ENCODE assay signal across 21 cellular contexts in the genomic region with DNA sequence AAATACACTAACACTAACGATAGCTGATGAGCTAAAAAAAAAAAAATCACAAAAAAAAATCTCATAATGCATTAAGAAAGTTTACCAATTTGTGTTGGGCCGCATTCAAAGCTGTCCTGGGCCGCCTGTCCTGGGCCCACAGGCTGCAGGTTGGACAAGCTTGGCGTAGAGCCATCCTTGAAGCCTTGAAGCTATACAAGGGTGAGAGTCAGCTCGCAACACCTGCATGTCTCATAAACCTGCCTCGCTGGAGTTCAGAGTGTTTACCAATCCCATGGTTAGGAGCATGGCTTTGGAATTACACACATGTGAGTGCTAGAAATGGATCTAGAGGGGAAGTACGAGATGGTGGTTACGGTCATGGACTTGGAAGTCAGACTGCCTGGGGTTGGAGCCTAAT.
"Had no signal": no experiment of that assay in that cellular context is flagged by ENCODE, and none has a peak within 500 bp of the region (broad histone marks: within the 10 kb centered on the region; RNA-seq: fewer than 3 reads in every experiment).

No MANE protein-coding gene starts in this region.

- H3K27ac Mint-ChIP-seq: activated CD4-positive, alpha-beta T cell treated with anti-CD3 and anti-CD28 coated beads, Interleukin-2, amount 10 ng/mL, durations not matched to agents 7 days and 5 days; activated naive CD8-positive, alpha-beta T cell; activated T-cell treated with anti-CD3 and anti-CD28 coated beads, Interleukin-2, amount 50 U/mL, for 72 hours; memory B cell; natural killer cell had no signal

- H3K27me3 Mint-ChIP-seq: activated CD4-positive, alpha-beta T cell treated with anti-CD3 and anti-CD28 coated beads, Interleukin-2, amount 10 ng/mL, durations not matched to agents 7 days and 5 days; memory B cell had no signal

- DNase-seq: activated CD4-positive, alpha-beta T cell treated with anti-CD3 and anti-CD28 coated beads, Interleukin-2, amount 10 ng/mL, durations not matched to agents 7 days and 5 days; activated CD4-positive, CD25-positive, alpha-beta regulatory T cell; activated CD8-positive, alpha-beta memory T cell treated with anti-CD3 and anti-CD28 coated beads, Interleukin-2, amount 50 U/mL, for 48 hours; activated gamma-delta T cell treated with Interleukin-2 at 50 U/mL for 16 hours; activated T-cell treated with anti-CD3 and anti-CD28 coated beads, Interleukin-2, amount 50 U/mL, for 72 hours; amniotic stem cell; caudate nucleus; colonic mucosa; hypothalamus; kidney; left ventricle myocardium superior; natural killer cell; nucleus accumbens; stimulated activated CD4-positive, alpha-beta T cell treated with anti-CD3 and anti-CD28 coated beads, Interleukin-15, amount 100 ng/mL, for 24 hours; stimulated activated CD4-positive, alpha-beta T cell treated with anti-CD3 and anti-CD28 coated beads, Interleukin-4, amount 100 ng/mL, for 1 hour; stimulated activated naive CD4-positive, alpha-beta T cell; tibial artery had no signal

- H3K36me3 ChIP-seq: colonic mucosa, tibial artery had no signal

- H3K27ac ChIP-seq: colonic mucosa, tibial artery had no signal

- H3K36me3 Mint-ChIP-seq: activated naive CD8-positive, alpha-beta T cell; memory B cell; natural killer cell had no signal

- H3K27me3 ChIP-seq: colonic mucosa, tibial artery had no signal

- H3K9me3 Mint-ChIP-seq: activated CD4-positive, alpha-beta T cell treated with anti-CD3 and anti-CD28 coated beads, Interleukin-2, amount 10 ng/mL, durations not matched to agents 7 days and 5 days; memory B cell had no signal

- H3K4me3 Mint-ChIP-seq: activated CD4-positive, alpha-beta T cell treated with anti-CD3 and anti-CD28 coated beads, Interleukin-2, amount 10 ng/mL, durations not matched to agents 7 days and 5 days; activated naive CD8-positive, alpha-beta T cell; activated T-cell treated with anti-CD3 and anti-CD28 coated beads, Interleukin-2, amount 50 U/mL, for 72 hours; memory B cell; natural killer cell had no signal

- H3K9me3 ChIP-seq: colonic mucosa, tibial artery had no signal

- ATAC-seq: activated T-cell treated with anti-CD3 and anti-CD28 coated beads, Interleukin-2, amount 50 U/mL, for 72 hours; esophagus mucosa; left ventricle myocardium superior; natural killer cell had no signal

- H3K4me1 Mint-ChIP-seq: activated CD4-positive, alpha-beta T cell treated with anti-CD3 and anti-CD28 coated beads, Interleukin-2, amount 10 ng/mL, durations not matched to agents 7 days and 5 days; memory B cell; natural killer cell had no signal

- H3K4me1 ChIP-seq: colonic mucosa had no signal

- H3K4me3 ChIP-seq: colonic mucosa, skin epidermis, tibial artery had no signal
